34 cellular contexts compared by ENCODE assay signal in genomic region chr4:152587127-152587526, GRCh38.
"Had no signal": no experiment of that assay in that cellular context is flagged by ENCODE, and none has a peak within 500 bp of the region (broad histone marks: within the 10 kb centered on the region; RNA-seq: fewer than 3 reads in every experiment).

No MANE protein-coding gene starts in this region.

- H3K9me3 ChIP-seq: MG63 had no signal

- H3K4me3 ChIP-seq: MG63, PC-9, SK-N-MC had no signal

- H3K27ac Mint-ChIP-seq: T-helper 1 cell treated with Interleukin-12 subunit alpha and Interleukin-12 subunit beta and Interleukin-4 antibody, amounts not matched to agents 30 μg/mL and 1 μg/mL, for 36 hours had no signal

- H3K4me3 Mint-ChIP-seq: T-helper 1 cell treated with Interleukin-12 subunit alpha and Interleukin-12 subunit beta and Interleukin-4 antibody, amounts not matched to agents 30 μg/mL and 1 μg/mL, for 36 hours had no signal

- H3K27ac ChIP-seq: PC-9, RWPE1, SK-N-MC had no signal

- H3K36me3 ChIP-seq: MG63 had no signal

- ATAC-seq: Panc1, Right ventricle myocardium inferior, SK-N-SH treated with all-trans-retinoic acid at 6 μM for 48 hours had no signal

- FAIRE-seq: RCC 7860 had no signal

- DNase-seq: Kasumi-1, MG63, NCI-H1048, NCI-H1092 treated with DMSO at 0.1 percent for 48 hours, NCI-H1105 treated with DMSO at 0.1 percent for 48 hours, NCI-H1417, NCI-H1436, NCI-H146, NCI-H1694, NCI-H187, NCI-H1930, NCI-H2029 treated with DMSO at 0.1 percent for 48 hours, NCI-H2081 treated with DMSO at 0.1 percent for 48 hours, NCI-H2107, NCI-H2171, NCI-H226, NCI-H446 treated with DMSO at 0.1 percent for 48 hours, NCI-H510A, NCI-H524, NCI-H526, NCI-H69, NCI-H748 treated with DMSO at 0.1 percent for 48 hours, NCI-H82, PC-9, SHP77, SIG-M5, T-helper 1 cell had no signal
